ENCODE assay signal across 8 cellular contexts in the genomic region with DNA sequence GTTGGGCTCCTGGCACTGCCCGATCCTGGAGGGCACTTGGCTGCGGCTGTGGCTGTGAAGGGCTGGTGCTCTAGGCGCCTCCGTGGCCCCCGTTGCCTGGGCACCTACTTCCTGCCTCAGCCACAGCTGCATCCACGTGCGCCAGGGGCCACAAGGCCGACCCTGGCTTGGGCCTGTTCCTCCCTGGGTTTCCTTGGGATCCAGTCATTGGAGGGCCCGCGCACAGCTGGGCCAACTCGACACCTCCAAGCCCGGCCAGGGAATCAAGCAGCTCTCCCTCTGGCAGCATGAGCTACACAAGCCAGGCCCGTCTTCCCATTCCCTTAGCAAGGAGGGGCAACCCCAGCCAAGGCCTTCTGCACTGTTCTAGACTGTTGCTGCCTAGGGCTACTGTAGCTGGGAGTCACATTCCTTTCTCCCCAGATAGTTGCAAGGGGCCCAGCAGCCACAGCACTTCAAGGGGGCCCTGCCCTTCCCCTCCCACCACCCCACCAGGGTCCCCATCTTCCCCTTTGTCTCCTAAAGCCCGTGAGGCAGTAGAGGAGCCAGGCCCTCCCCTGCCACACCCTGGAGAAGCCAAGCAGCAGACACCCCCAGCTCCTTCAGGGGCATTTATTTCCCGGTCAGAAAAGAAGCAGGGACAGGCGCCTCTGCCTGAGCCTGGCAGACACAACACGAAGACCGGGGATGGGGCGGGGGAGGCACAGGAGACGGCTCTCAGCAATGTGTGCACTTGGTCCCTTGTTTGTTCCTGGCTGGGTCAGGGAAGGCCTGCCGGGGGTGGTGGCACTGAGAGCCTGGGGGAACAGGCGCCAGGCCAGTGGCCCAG. TPM values are rescaled to one million over a fixed set of nuclear protein-coding genes. Genes with fewer than 3 reads are reported as not detected.
A peak's percentile ranks its signal among the peaks of the same experiment; 100 is the strongest.
DNase-seq lines count a peak whose midpoint lies in the region; ATAC-seq, FAIRE-seq and TF ChIP-seq lines count a peak whose summit lies in the region.

No MANE protein-coding gene starts in this region.

- H3K9me3 Mint-ChIP-seq in Calu3 (ENCODE audit: low read depth, unreplicated experiment): no peaks in the 10 kb centered on the region
- H3K9me3 Mint-ChIP-seq in activated CD4-positive, alpha-beta T cell treated with anti-CD3 and anti-CD28 coated beads, Interleukin-2, amount 10 ng/mL, durations not matched to agents 7 days and 5 days: no peaks in the 10 kb centered on the region

- TF ChIP-seq CTCF in Calu3 (IDR thresholded peaks at IDR 0.05; ENCODE audit: unreplicated experiment) (no peak), HL-60 (IDR thresholded peaks at IDR 0.05; ENCODE audit: insufficient read depth, low read length) (no peak), foreskin fibroblast (IDR thresholded peaks at IDR 0.05; ENCODE audit: low read depth, low read length) (no peak)

- H3K4me3 ChIP-seq in HL-60 (replicated peaks; ENCODE audit: insufficient read depth, low read length) (no peak overlapping the region), foreskin fibroblast (ENCODE audit: low read depth in 1 of 2, low read length in 2 of 2) (no peak overlapping the region), skin epidermis (no peak overlapping the region)

- H3K4me1 Mint-ChIP-seq in Calu3 (ENCODE audit: low read depth, unreplicated experiment): peaks cover 25% of the 10 kb centered on the region
- H3K4me1 Mint-ChIP-seq in activated CD4-positive, alpha-beta T cell treated with anti-CD3 and anti-CD28 coated beads, Interleukin-2, amount 10 ng/mL, durations not matched to agents 7 days and 5 days: peaks cover 48% of the 10 kb centered on the region

- peaks cover 94% of the 10 kb centered on the region for H3K36me3 Mint-ChIP-seq in Calu3 (ENCODE audit: insufficient read depth, unreplicated experiment)
- H3K36me3 Mint-ChIP-seq in activated CD4-positive, alpha-beta T cell treated with anti-CD3 and anti-CD28 coated beads, Interleukin-2, amount 10 ng/mL, durations not matched to agents 7 days and 5 days (ENCODE audit: low read depth): peaks cover 35% of the 10 kb centered on the region

- no peaks in the 10 kb centered on the region for H3K27me3 Mint-ChIP-seq in Calu3 (ENCODE audit: unreplicated experiment)
- no peaks in the 10 kb centered on the region for H3K27me3 Mint-ChIP-seq in activated CD4-positive, alpha-beta T cell treated with anti-CD3 and anti-CD28 coated beads, Interleukin-2, amount 10 ng/mL, durations not matched to agents 7 days and 5 days

- DNase-seq in Calu3 (peak; percentile 61), HL-60 (ENCODE audit: low read depth in 1 of 2, low spot score in 1 of 2) (peak in 1 of 2 experiments; percentile 82), foreskin fibroblast (peak; percentile 57 to 84), inferior parietal cortex (ENCODE audit: extremely low spot score) (no peak), GM19239 (ENCODE audit: insufficient read length, low spot score) (no peak)
- DNase-seq in activated CD4-positive, alpha-beta T cell treated with anti-CD3 and anti-CD28 coated beads, Interleukin-2, amount 10 ng/mL, durations not matched to agents 7 days and 5 days: no peak

- no peak for FAIRE-seq in GM19239 (lab: Jason Lieb, UNC)

- H3K27ac ChIP-seq in HL-60 (replicated peaks) (peak overlapping the region; percentile 93), skin epidermis (peak overlapping the region in 12 of 21 experiments; percentile 2 to 99 (median 40))

- H3K4me3 Mint-ChIP-seq in Calu3 (ENCODE audit: low read depth, unreplicated experiment): peak overlapping the region; percentile 52
- peak overlapping the region; percentile 10 for H3K4me3 Mint-ChIP-seq in activated CD4-positive, alpha-beta T cell treated with anti-CD3 and anti-CD28 coated beads, Interleukin-2, amount 10 ng/mL, durations not matched to agents 7 days and 5 days

- no TSS peak for BruUV-seq in Calu3 (replicated peaks; lab: Mats Ljungman, UMichigan)

- POLR2A ChIA-PET in activated CD4-positive, alpha-beta T cell treated with anti-CD3 and anti-CD28 coated beads, Interleukin-2, amount 10 ng/mL, durations not matched to agents 7 days and 5 days (lab: Charles Lee): no interaction called here

- no peak for ATAC-seq in GM18873 (IDR thresholded peaks at IDR 0.05; ENCODE audit: low FRiP score, unreplicated experiment)

- intact Hi-C loops in Calu3 (cut with micrococcal nuclease; ENCODE audit: unreplicated experiment): no loop called here

- H3K27me3 ChIP-seq in HL-60 (ENCODE audit: insufficient read depth, poor library complexity, severe bottlenecking): no peaks in the 10 kb centered on the region

- CTCF ChIA-PET in Calu3 (lab: Charles Lee): interaction anchor here (0.5 kb wide), 1 partner anchor 925 kb away, joined by 3 read pairs; no protein-coding TSS in a partner anchor
- CTCF ChIA-PET in activated CD4-positive, alpha-beta T cell treated with anti-CD3 and anti-CD28 coated beads, Interleukin-2, amount 10 ng/mL, durations not matched to agents 7 days and 5 days (lab: Charles Lee): interaction anchor here (0.5 to 0.8 kb wide), 2 partner anchors 13 to 349 kb away, joined by 3 to 4 read pairs; no protein-coding TSS in a partner anchor

- peak overlapping the region; percentile 90 for H3K27ac Mint-ChIP-seq in Calu3 (ENCODE audit: unreplicated experiment)
- peak overlapping the region; percentile 74 for H3K27ac Mint-ChIP-seq in activated CD4-positive, alpha-beta T cell treated with anti-CD3 and anti-CD28 coated beads, Interleukin-2, amount 10 ng/mL, durations not matched to agents 7 days and 5 days

RNA-seq across cellular contexts. Expression of gene ARHGDIA, which starts 3.8 kb away (rescaled TPM):
- total RNA-seq in Calu3 (2022): 273 and 288 TPM in 2 replicates
- 100 to 1,000 TPM; 654 to 714 TPM for total RNA-seq in activated CD4-positive, alpha-beta T cell treated with anti-CD3 and anti-CD28 coated beads, Interleukin-2, amount 10 ng/mL, durations not matched to agents 7 days and 5 days

RNA-seq across cellular contexts. Expression of gene P4HB, which starts 7.0 kb away (rescaled TPM):
- total RNA-seq in Calu3 (2022): 750 and 777 TPM in 2 replicates
- 100 to 1,000 TPM; 420 to 499 TPM for total RNA-seq in activated CD4-positive, alpha-beta T cell treated with anti-CD3 and anti-CD28 coated beads, Interleukin-2, amount 10 ng/mL, durations not matched to agents 7 days and 5 days

RNA-seq across cellular contexts. Expression of gene ALYREF, which starts 24.0 kb away (rescaled TPM):
- total RNA-seq in Calu3 (2022): 118 and 122 TPM in 2 replicates
- total RNA-seq in activated CD4-positive, alpha-beta T cell treated with anti-CD3 and anti-CD28 coated beads, Interleukin-2, amount 10 ng/mL, durations not matched to agents 7 days and 5 days: 100 to 1,000 TPM; 197 to 221 TPM

RNA-seq across cellular contexts. Expression of gene ANAPC11, which starts 24.2 kb away (rescaled TPM):
- 110 and 113 TPM in 2 replicates for total RNA-seq in Calu3 (2022)
- 10 to 100 TPM; 83.2 to 96.8 TPM for total RNA-seq in activated CD4-positive, alpha-beta T cell treated with anti-CD3 and anti-CD28 coated beads, Interleukin-2, amount 10 ng/mL, durations not matched to agents 7 days and 5 days

RNA-seq across cellular contexts. Expression of gene PPP1R27, which starts 32.5 kb away (rescaled TPM):
- not detected in 2 replicates for total RNA-seq in Calu3 (2022)
- not detected for total RNA-seq in activated CD4-positive, alpha-beta T cell treated with anti-CD3 and anti-CD28 coated beads, Interleukin-2, amount 10 ng/mL, durations not matched to agents 7 days and 5 days

Comparison
In these comparisons a context has a peak if more than half of its experiments do, and no peak if none do; other contexts are left out.
1. DNase-seq: peak in Calu3 (single experiment) and foreskin fibroblast (2 of 2); none in activated CD4-positive, alpha-beta T cell treated with anti-CD3 and anti-CD28 coated beads, Interleukin-2, amount 10 ng/mL, durations not matched to agents 7 days and 5 days (single experiment), inferior parietal cortex (single experiment) and GM19239 (single experiment).